Comparison of ENCODE assay signal across 19 cellular contexts in genomic region chr1:79726911-79727310, GRCh38.
"Had no signal": no experiment of that assay in that cellular context is flagged by ENCODE, and none has a peak within 500 bp of the region (broad histone marks: within the 10 kb centered on the region; RNA-seq: fewer than 3 reads in every experiment).

No MANE protein-coding gene starts in this region.

- H3K4me1 ChIP-seq: breast epithelium, lower lobe of right lung, right lobe of liver had no signal

- H3K9me3 ChIP-seq: breast epithelium, lower lobe of right lung, right lobe of liver, stomach had no signal

- H3K27me3 ChIP-seq: breast epithelium, right lobe of liver, stomach had no signal

- DNase-seq: activated CD4-positive, alpha-beta T cell treated with anti-CD3 and anti-CD28 coated beads, Interleukin-2, amount 10 ng/mL, durations not matched to agents 7 days and 5 days; activated CD8-positive, alpha-beta memory T cell treated with anti-CD3 and anti-CD28 coated beads, Interleukin-2, amount 10 ng/mL, durations not matched to agents 7 days and 5 days; activated CD8-positive, alpha-beta T cell treated with anti-CD3 and anti-CD28 coated beads for 36 hours; activated gamma-delta T cell; activated naive CD4-positive, alpha-beta T cell treated with anti-CD3 and anti-CD28 coated beads, Interleukin-2, amount 50 U/mL, for 16 hours; cortex of kidney; effector CD4-positive, alpha-beta T cell; hypothalamus; left colon; lower lobe of right lung; mesendoderm; naive B cell; right lobe of liver; small intestine; stimulated activated CD4-positive, alpha-beta T cell treated with anti-CD3 and anti-CD28 coated beads, Interleukin-15, amount 100 ng/mL, for 24 hours; stomach had no signal

- H3K27ac ChIP-seq: breast epithelium, lower lobe of right lung, right lobe of liver, stomach had no signal

- H3K36me3 ChIP-seq: breast epithelium, lower lobe of right lung, right lobe of liver, stomach had no signal

- ATAC-seq: activated CD8-positive, alpha-beta memory T cell treated with anti-CD3 and anti-CD28 coated beads, Interleukin-2, amount 10 ng/mL, durations not matched to agents 7 days and 5 days; activated CD8-positive, alpha-beta T cell treated with anti-CD3 and anti-CD28 coated beads for 36 hours; left colon; lower lobe of right lung; right lobe of liver; SK-N-SH treated with all-trans-retinoic acid at 6 μM for 48 hours; stimulated activated memory B cell treated with anti-CD40 and anti-IgM and Interleukin-4, amounts not matched to agents 10 μg/mL and 1 μg/mL and 100 μg/mL, for 72 hours had no signal

- H3K4me3 ChIP-seq: breast epithelium, lower lobe of right lung, right lobe of liver, stomach had no signal
